Comparison of ENCODE assay signal across 8 cellular contexts in genomic region chr19:21328885-21329605, GRCh38. TPM values are rescaled to one million over a fixed set of nuclear protein-coding genes. Genes with fewer than 3 reads are reported as not detected.
DNase-seq lines count a peak whose midpoint lies in the region; TF ChIP-seq lines count a peak whose summit lies in the region.

TSS of gene ZNF708 (minus strand) at chr19:21329410. CDS start at chr19:21329212, 198 bp downstream.

- TF ChIP-seq POLR2A in stomach (IDR thresholded peaks at IDR 0.05): peak in 1 of 4 donors; percentile 85

- H3K9ac ChIP-seq in neural cell (ENCODE audit: low read length): peak within 1 kb of the TSS; percentile 99

- TF ChIP-seq CTCF in neural cell (IDR thresholded peaks at IDR 0.05; ENCODE audit: poor library complexity, severe bottlenecking) (peak; percentile 12), stomach (IDR thresholded peaks at IDR 0.05) (no peak)

- no peaks in the 10 kb centered on the region for H3K27me3 ChIP-seq in neural cell (ENCODE audit: insufficient read depth, low read depth, low read length)
- no peaks in the 10 kb centered on the region for H3K27me3 ChIP-seq in stomach

- H3F3A ChIP-seq in neural cell (ENCODE audit: insufficient read depth, low read length, poor library complexity, severe bottlenecking): peaks cover 7% of the 10 kb centered on the region

- peak; percentile 31 for TF ChIP-seq RAD21 in neural cell (conservative IDR thresholded peaks at IDR 0.05)

- H3K4me2 ChIP-seq in neural cell (ENCODE audit: low read length): peak within 1 kb of the TSS; percentile 92

- WGBS in stomach, 5 donors: 0 to 1% (median 0%) methylated on average over 23 to 32 of the region's 32 CpGs

- TF ChIP-seq EP300 in neural cell (conservative IDR thresholded peaks at IDR 0.05; ENCODE audit: poor library complexity, severe bottlenecking): peak; percentile 41
- no peak for TF ChIP-seq EP300 in stomach (IDR thresholded peaks at IDR 0.05)

- no peaks in the 10 kb centered on the region for H4K20me1 ChIP-seq in neural cell (ENCODE audit: insufficient read depth)

- H3K4me3 ChIP-seq in neural cell (ENCODE audit: low read length): peak within 1 kb of the TSS; percentile 83
- H3K4me3 ChIP-seq in stomach: peak within 1 kb of the TSS; percentile 64 to 73 (median 69)

- H2AFZ ChIP-seq in neural cell (ENCODE audit: low read depth, low read length): peak within 1 kb of the TSS; percentile 97

- H3K36me3 ChIP-seq in neural cell (ENCODE audit: insufficient read depth, low read length) (no peaks in the 10 kb centered on the region), stomach (peaks cover 8 to 18% (median 13%) of the 10 kb centered on the region in 4 donors)

- H3K9me2 ChIP-seq in neural cell (ENCODE audit: insufficient read depth, low read length): no peaks in the 10 kb centered on the region

- H3K79me2 ChIP-seq in neural cell (replicated peaks; ENCODE audit: insufficient read depth, low read length): peaks cover 44% of the 10 kb centered on the region

- intact Hi-C loops in stomach (cut with DNase I; ENCODE audit: low total_unique reads): no loop called here

- DNase-seq in Daoy (ENCODE audit: low read depth): peak; percentile 91
- DNase-seq in GOT3 (lab: John Stamatoyannopoulos, UW): peak; percentile 52
- DNase-seq in LoVo (ENCODE audit: low spot score): peak; percentile 71
- peak; percentile 93 to 95 for DNase-seq in SHP77 (lab: John Stamatoyannopoulos, UW)
- DNase-seq in activated effector memory CD4-positive, alpha-beta T cell treated with Interleukin-2 at 50 U/mL for 16 hours: peak; percentile 60
- peak; percentile 77 for DNase-seq in fibroblast of the conjunctiva (ENCODE audit: low read depth)
- DNase-seq in stomach: peak; percentile 86

- H3K9me3 ChIP-seq in neural cell (ENCODE audit: low read length) (peaks cover 9% of the 10 kb centered on the region), stomach (peaks cover 0 to 11% (median 4%) of the 10 kb centered on the region in 4 donors)

- H3K4me1 ChIP-seq in stomach: peaks cover 8 to 28% (median 26%) of the 10 kb centered on the region in 4 donors

- H3K27ac ChIP-seq in neural cell (ENCODE audit: low read length) (peak within 1 kb of the TSS; percentile 100), stomach (peak within 1 kb of the TSS; percentile 93 to 97 (median 96))

TF ChIP-seq in neural cell, 6 proteins besides CTCF, POLR2A, EP300 and RAD21:
- TF ChIP-seq TAF1 (IDR thresholded peaks at IDR 0.05; ENCODE audit: low read depth) (peak; percentile 96), MXI1 (conservative IDR thresholded peaks at IDR 0.05; ENCODE audit: poor library complexity, severe bottlenecking) (peak; percentile 57), REST (IDR thresholded peaks at IDR 0.05; ENCODE audit: borderline replicate concordance) (peak; percentile 95), EZH2 (IDR thresholded peaks at IDR 0.05; ENCODE audit: borderline replicate concordance, insufficient read depth, low read length, poor library complexity, severe bottlenecking) (no peak), POLR2AphosphoS5 (IDR thresholded peaks at IDR 0.05) (peak; percentile 96), SMC3 (conservative IDR thresholded peaks at IDR 0.05; ENCODE audit: poor library complexity) (no peak)

RNA-seq across cellular contexts. Expression of gene ZNF708, which starts in this region (rescaled TPM):
- 3.9 and 5.3 TPM in 2 replicates for total RNA-seq in Daoy (2014; rRNA removed; shearing (Covaris generic))
- 16.0 and 30.9 TPM in 2 replicates for polyA plus RNA-seq in neural cell
- polyA minus RNA-seq in neural cell: 126 and 138 TPM in 2 replicates
- 10 to 100 TPM in 4 of 5 donors, under 1 TPM in 1; 0.87 to 58.3 (median 43.5) TPM for total RNA-seq in stomach
- 1 to 10 TPM; 2.4 to 3.5 (median 2.7) TPM for polyA plus RNA-seq in stomach

Comparison
In these comparisons a context has a peak if more than half of its experiments do, and no peak if none do; other contexts are left out.
1. Peak in every context shown above with its lines: DNase-seq, H3K4me3 ChIP-seq and H3K27ac ChIP-seq.